ENCODE assay signal across 21 cellular contexts in the genomic region with DNA sequence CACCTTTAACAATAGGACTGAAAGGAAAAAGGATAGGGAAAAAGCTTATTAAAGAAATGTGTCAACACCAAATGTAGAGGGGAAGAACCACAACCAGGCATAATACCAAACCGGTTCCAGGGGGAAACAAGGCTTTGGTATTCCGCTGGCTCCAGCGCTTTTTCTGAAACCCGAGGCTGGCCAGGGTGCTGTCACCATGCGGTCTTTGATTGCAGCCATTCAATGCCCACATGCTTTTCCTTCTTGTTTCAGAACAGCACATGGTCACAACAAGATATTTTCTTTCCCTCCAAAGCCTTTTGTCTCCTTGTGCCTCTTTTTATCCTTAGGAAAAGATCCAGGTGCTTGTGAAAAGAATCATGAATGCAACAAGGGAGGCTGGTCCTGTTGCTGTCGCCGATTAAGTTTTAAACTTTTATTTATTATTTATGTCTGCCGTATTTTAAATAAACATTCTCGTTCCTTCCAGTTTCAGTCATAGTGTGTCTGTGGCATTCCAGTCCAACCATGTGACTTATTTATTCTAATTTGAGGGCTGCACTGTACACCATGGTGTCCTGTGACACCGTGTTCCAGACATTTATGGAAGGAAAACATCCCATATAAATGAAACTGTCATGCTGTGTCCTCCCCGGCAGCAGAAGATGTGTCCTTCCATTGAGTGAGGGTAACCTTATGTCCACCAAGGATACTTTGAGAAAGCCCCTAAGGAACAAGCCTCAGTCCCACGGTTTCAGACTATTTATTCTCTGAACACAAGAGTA. TPM values are rescaled to one million over a fixed set of nuclear protein-coding genes. Genes with fewer than 3 reads are reported as not detected.
DNase-seq lines count a peak whose midpoint lies in the region; ATAC-seq and TF ChIP-seq lines count a peak whose summit lies in the region.
"Had no signal": no experiment of that assay in that cellular context is flagged by ENCODE, and none has a peak within 500 bp of the region (broad histone marks: within the 10 kb centered on the region; RNA-seq: fewer than 3 reads in every experiment).

No MANE protein-coding gene starts in this region.

- H3K9me3 ChIP-seq in suprapubic skin = no peaks in the 10 kb centered on the region
- H3K9me3 ChIP-seq: lower lobe of right lung had no signal

- no peak for ATAC-seq in HG03196 (IDR thresholded peaks at IDR 0.05; ENCODE audit: unreplicated experiment)
- ATAC-seq: foreskin keratinocyte; lower lobe of right lung; natural killer cell treated with Interleukin-12 subunit alpha and Interleukin-12 subunit beta and Interleukin-15 and Interleukin-18, amount 100 ng/mL, for 72 hours had no signal

- peak overlapping the region; percentile 48 for H3K27ac ChIP-seq in suprapubic skin
- H3K27ac ChIP-seq: foreskin keratinocyte, lower lobe of right lung had no signal

- H3K4me3 ChIP-seq in LNCaP clone FGC (ENCODE audit: low read depth, low read length) (no peak overlapping the region), choroid plexus epithelial cell (ENCODE audit: low read depth, low read length) (no peak overlapping the region), suprapubic skin (no peak overlapping the region)
- H3K4me3 ChIP-seq: lower lobe of right lung had no signal

- no peaks in the 10 kb centered on the region for H3K27me3 ChIP-seq in suprapubic skin
- H3K27me3 ChIP-seq: foreskin keratinocyte had no signal

- H3K4me1 ChIP-seq in suprapubic skin = peaks cover 5% of the 10 kb centered on the region
- H3K4me1 ChIP-seq: foreskin keratinocyte, lower lobe of right lung had no signal

- 73% methylated on average over 12 of the region's 12 CpGs for WGBS in suprapubic skin

- peak; percentile 55 for DNase-seq in LNCaP clone FGC (ENCODE audit: low read depth)
- DNase-seq in choroid plexus epithelial cell (ENCODE audit: low read depth) = peak; percentile 45
- peak; percentile 80 for DNase-seq in left kidney (ENCODE audit: low read depth, low spot score)
- no peak for DNase-seq in suprapubic skin (ENCODE audit: low spot score in 2 of 2)
- DNase-seq in cerebellar nuclear complex (lab: John Stamatoyannopoulos, UW) = no peak
- no peak for DNase-seq in germinal center (ENCODE audit: low spot score)
- DNase-seq: activated CD4-positive, alpha-beta T cell treated with anti-CD3 and anti-CD28 coated beads, Interleukin-2, amount 50 U/mL, for 48 hours; activated naive CD8-positive, alpha-beta T cell treated with anti-CD3 and anti-CD28 coated beads, Interleukin-2, amount 10 ng/mL, durations not matched to agents 7 days and 5 days; activated T-cell treated with anti-CD3 and anti-CD28 coated beads, Interleukin-2, amount 50 U/mL, for 24 hours; central memory CD4-positive, alpha-beta T cell; foreskin keratinocyte; GF-D8; lower lobe of right lung; NCI-H1694; NCI-H446 treated with DMSO at 0.1 percent for 48 hours; OCI-M1 had no signal

- peaks cover 46% of the 10 kb centered on the region for H3K36me3 ChIP-seq in suprapubic skin

- no peak for TF ChIP-seq EP300 in suprapubic skin (IDR thresholded peaks at IDR 0.05)

- TF ChIP-seq CTCF in LNCaP clone FGC (IDR thresholded peaks at IDR 0.05; ENCODE audit: control insufficient read depth, extremely low read depth, insufficient read depth) (no peak), choroid plexus epithelial cell (conservative IDR thresholded peaks at IDR 0.05; ENCODE audit: low read depth, low read length) (no peak), suprapubic skin (IDR thresholded peaks at IDR 0.05) (no peak)

- TF ChIP-seq POLR2A in suprapubic skin (IDR thresholded peaks at IDR 0.05) = no peak

RNA-seq across cellular contexts. Expression of gene CCK, which starts 41.1 kb away (rescaled TPM):
- total RNA-seq in suprapubic skin = 1 to 10 TPM in 1 of 4 donors, not detected in 3; 1.3 TPM
- total RNA-seq: activated naive CD8-positive, alpha-beta T cell treated with anti-CD3 and anti-CD28 coated beads, Interleukin-2, amount 10 ng/mL, durations not matched to agents 7 days and 5 days; H4; lower lobe of right lung; natural killer cell treated with Interleukin-12 subunit alpha and Interleukin-12 subunit beta and Interleukin-15 and Interleukin-18, amount 100 ng/mL, for 72 hours; pulmonary artery endothelial cell; subcutaneous adipose tissue had no signal

Comparison
In these comparisons a context has a peak if more than half of its experiments do, and no peak if none do; other contexts are left out.
1. DNase-seq: peak in LNCaP clone FGC (single experiment), choroid plexus epithelial cell (single experiment) and left kidney (single experiment); none in suprapubic skin (0 of 2), cerebellar nuclear complex (0 of 2) and germinal center (single experiment).